1 cellular context compared by ENCODE assay signal in the genomic region with DNA sequence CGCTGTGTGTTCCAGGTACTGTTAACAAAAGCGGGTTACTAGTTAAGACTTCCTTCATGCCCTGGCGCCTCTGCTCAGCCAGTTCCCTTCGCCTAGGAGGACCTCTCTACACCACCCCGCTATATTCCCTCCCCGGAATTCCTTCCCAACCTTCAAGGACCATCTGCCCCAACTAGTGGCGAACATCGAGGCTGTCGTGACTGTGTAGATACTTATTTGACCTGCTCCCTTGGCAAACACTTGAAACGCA.
A peak's percentile ranks its signal among the peaks of the same experiment; 100 is the strongest.
TF ChIP-seq lines count a peak whose summit lies in the region.

No MANE protein-coding gene starts in this region.

TF ChIP-seq in GM12878, 131 proteins besides CTCF, POLR2A, EP300 and RAD21 (continued from another document):
- 0 out of 2 replicates have a peak, but pooled peaks have one; percentile 32 for TF ChIP-seq BMI1 (IDR thresholded peaks at IDR 0.05; ENCODE audit: borderline replicate concordance)
- peak in 1 of 2 experiments; percentile 78; a peak in 2 of 4 replicates for TF ChIP-seq IKZF2 (IDR thresholded peaks at IDR 0.05)
- no peak for TF ChIP-seq RFX5 (IDR thresholded peaks at IDR 0.05; ENCODE audit: low read depth, low read length)
- no peak for TF ChIP-seq MYC (IDR thresholded peaks at IDR 0.05; ENCODE audit: insufficient read depth, insufficient read length, insufficient replicate concordance, low read length, severe bottlenecking)
- TF ChIP-seq HDGF (IDR thresholded peaks at IDR 0.05) = no peak
- TF ChIP-seq NFXL1 (IDR thresholded peaks at IDR 0.05; ENCODE audit: borderline replicate concordance) = no peak
- TF ChIP-seq HCFC1 (IDR thresholded peaks at IDR 0.05; ENCODE audit: low read length) = no peak
- TF ChIP-seq LARP7 (IDR thresholded peaks at IDR 0.05) = no peak
- TF ChIP-seq CREM (IDR thresholded peaks at IDR 0.05; ENCODE audit: low read depth) = no peak
- no peak for TF ChIP-seq PML (IDR thresholded peaks at IDR 0.05; ENCODE audit: low read length)
- TF ChIP-seq SUZ12 (IDR thresholded peaks at IDR 0.05; ENCODE audit: unreplicated experiment) = no peak
- no peak for TF ChIP-seq TCF3 (IDR thresholded peaks at IDR 0.05; ENCODE audit: borderline replicate concordance, insufficient read depth, low read depth, low read length)
- TF ChIP-seq CBFB (IDR thresholded peaks at IDR 0.05; ENCODE audit: low read depth) = no peak
- TF ChIP-seq NFYA (IDR thresholded peaks at IDR 0.05; ENCODE audit: borderline replicate concordance, low read depth, low read length) = no peak
- 0 out of 2 replicates have a peak, but pooled peaks have one; percentile 7 for TF ChIP-seq IRF4 (IDR thresholded peaks at IDR 0.05; ENCODE audit: low read depth, low read length)
- TF ChIP-seq, protein P1, sequence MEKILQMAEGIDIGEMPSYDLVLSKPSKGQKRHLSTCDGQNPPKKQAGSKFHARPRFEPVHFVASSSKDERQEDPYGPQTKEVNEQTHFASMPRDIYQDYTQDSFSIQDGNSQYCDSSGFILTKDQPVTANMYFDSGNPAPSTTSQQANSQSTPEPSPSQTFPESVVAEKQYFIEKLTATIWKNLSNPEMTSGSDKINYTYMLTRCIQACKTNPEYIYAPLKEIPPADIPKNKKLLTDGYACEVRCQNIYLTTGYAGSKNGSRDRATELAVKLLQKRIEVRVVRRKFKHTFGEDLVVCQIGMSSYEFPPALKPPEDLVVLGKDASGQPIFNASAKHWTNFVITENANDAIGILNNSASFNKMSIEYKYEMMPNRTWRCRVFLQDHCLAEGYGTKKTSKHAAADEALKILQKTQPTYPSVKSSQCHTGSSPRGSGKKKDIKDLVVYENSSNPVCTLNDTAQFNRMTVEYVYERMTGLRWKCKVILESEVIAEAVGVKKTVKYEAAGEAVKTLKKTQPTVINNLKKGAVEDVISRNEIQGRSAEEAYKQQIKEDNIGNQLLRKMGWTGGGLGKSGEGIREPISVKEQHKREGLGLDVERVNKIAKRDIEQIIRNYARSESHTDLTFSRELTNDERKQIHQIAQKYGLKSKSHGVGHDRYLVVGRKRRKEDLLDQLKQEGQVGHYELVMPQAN (conservative IDR thresholded peaks at IDR 0.05) = no peak
- no peak; the same call in 1 of the 2 replicates for TF ChIP-seq FOXK2 (IDR thresholded peaks at IDR 0.05)
- no peak for TF ChIP-seq MTA2 (IDR thresholded peaks at IDR 0.05; ENCODE audit: low read depth)
- no peak for TF ChIP-seq ZZZ3 (IDR thresholded peaks at IDR 0.05; ENCODE audit: control insufficient read depth, insufficient read length, low read depth)
- TF ChIP-seq KLF5 (IDR thresholded peaks at IDR 0.05; ENCODE audit: partially characterized antibody) = no peak
- TF ChIP-seq, protein P2, sequence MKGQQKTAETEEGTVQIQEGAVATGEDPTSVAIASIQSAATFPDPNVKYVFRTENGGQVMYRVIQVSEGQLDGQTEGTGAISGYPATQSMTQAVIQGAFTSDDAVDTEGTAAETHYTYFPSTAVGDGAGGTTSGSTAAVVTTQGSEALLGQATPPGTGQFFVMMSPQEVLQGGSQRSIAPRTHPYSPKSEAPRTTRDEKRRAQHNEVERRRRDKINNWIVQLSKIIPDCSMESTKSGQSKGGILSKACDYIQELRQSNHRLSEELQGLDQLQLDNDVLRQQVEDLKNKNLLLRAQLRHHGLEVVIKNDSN (IDR thresholded peaks at IDR 0.05; ENCODE audit: borderline replicate concordance, extremely low read length, insufficient read depth, low read depth, low read length) = no peak
- no peak; the same call in 1 of the 2 replicates for TF ChIP-seq MYB (IDR thresholded peaks at IDR 0.05; ENCODE audit: borderline replicate concordance, low read depth, low read length)
- TF ChIP-seq, protein P3, sequence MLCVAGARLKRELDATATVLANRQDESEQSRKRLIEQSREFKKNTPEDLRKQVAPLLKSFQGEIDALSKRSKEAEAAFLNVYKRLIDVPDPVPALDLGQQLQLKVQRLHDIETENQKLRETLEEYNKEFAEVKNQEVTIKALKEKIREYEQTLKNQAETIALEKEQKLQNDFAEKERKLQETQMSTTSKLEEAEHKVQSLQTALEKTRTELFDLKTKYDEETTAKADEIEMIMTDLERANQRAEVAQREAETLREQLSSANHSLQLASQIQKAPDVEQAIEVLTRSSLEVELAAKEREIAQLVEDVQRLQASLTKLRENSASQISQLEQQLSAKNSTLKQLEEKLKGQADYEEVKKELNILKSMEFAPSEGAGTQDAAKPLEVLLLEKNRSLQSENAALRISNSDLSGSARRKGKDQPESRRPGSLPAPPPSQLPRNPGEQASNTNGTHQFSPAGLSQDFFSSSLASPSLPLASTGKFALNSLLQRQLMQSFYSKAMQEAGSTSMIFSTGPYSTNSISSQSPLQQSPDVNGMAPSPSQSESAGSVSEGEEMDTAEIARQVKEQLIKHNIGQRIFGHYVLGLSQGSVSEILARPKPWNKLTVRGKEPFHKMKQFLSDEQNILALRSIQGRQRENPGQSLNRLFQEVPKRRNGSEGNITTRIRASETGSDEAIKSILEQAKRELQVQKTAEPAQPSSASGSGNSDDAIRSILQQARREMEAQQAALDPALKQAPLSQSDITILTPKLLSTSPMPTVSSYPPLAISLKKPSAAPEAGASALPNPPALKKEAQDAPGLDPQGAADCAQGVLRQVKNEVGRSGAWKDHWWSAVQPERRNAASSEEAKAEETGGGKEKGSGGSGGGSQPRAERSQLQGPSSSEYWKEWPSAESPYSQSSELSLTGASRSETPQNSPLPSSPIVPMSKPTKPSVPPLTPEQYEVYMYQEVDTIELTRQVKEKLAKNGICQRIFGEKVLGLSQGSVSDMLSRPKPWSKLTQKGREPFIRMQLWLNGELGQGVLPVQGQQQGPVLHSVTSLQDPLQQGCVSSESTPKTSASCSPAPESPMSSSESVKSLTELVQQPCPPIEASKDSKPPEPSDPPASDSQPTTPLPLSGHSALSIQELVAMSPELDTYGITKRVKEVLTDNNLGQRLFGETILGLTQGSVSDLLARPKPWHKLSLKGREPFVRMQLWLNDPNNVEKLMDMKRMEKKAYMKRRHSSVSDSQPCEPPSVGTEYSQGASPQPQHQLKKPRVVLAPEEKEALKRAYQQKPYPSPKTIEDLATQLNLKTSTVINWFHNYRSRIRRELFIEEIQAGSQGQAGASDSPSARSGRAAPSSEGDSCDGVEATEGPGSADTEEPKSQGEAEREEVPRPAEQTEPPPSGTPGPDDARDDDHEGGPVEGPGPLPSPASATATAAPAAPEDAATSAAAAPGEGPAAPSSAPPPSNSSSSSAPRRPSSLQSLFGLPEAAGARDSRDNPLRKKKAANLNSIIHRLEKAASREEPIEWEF (IDR thresholded peaks at IDR 0.05; ENCODE audit: insufficient replicate concordance, low read depth, low read length) = no peak
- TF ChIP-seq, protein P4, sequence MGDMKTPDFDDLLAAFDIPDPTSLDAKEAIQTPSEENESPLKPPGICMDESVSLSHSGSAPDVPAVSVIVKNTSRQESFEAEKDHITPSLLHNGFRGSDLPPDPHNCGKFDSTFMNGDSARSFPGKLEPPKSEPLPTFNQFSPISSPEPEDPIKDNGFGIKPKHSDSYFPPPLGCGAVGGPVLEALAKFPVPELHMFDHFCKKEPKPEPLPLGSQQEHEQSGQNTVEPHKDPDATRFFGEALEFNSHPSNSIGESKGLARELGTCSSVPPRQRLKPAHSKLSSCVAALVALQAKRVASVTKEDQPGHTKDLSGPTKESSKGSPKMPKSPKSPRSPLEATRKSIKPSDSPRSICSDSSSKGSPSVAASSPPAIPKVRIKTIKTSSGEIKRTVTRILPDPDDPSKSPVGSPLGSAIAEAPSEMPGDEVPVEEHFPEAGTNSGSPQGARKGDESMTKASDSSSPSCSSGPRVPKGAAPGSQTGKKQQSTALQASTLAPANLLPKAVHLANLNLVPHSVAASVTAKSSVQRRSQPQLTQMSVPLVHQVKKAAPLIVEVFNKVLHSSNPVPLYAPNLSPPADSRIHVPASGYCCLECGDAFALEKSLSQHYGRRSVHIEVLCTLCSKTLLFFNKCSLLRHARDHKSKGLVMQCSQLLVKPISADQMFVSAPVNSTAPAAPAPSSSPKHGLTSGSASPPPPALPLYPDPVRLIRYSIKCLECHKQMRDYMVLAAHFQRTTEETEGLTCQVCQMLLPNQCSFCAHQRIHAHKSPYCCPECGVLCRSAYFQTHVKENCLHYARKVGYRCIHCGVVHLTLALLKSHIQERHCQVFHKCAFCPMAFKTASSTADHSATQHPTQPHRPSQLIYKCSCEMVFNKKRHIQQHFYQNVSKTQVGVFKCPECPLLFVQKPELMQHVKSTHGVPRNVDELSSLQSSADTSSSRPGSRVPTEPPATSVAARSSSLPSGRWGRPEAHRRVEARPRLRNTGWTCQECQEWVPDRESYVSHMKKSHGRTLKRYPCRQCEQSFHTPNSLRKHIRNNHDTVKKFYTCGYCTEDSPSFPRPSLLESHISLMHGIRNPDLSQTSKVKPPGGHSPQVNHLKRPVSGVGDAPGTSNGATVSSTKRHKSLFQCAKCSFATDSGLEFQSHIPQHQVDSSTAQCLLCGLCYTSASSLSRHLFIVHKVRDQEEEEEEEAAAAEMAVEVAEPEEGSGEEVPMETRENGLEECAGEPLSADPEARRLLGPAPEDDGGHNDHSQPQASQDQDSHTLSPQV (IDR thresholded peaks at IDR 0.05) = no peak
